ENCODE assay signal across 13 cellular contexts in the genomic region with DNA sequence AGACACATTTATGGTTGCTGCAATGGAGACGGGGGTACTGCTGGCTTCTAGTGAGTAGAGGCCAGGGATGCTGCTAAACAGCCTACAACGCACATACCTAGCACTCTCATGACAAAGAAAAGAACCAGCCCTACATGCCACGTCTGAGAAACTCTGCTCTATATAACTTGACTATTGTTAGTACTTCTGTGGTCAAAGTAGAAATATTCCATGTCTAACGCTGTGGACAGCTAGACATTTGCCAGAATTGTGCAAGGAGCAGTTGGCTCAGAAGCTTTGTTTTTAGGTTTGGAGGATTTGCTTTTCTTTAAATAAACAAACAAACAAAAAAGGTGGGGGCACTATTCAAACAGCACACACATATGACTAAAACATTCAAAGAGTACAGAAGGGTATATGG. TPM values are rescaled to one million over a fixed set of nuclear protein-coding genes. Genes with fewer than 3 reads are reported as not detected.
DNase-seq lines count a peak whose midpoint lies in the region; ATAC-seq and TF ChIP-seq lines count a peak whose summit lies in the region.
"Had no signal": no experiment of that assay in that cellular context is flagged by ENCODE, and none has a peak within 500 bp of the region (broad histone marks: within the 10 kb centered on the region; RNA-seq: fewer than 3 reads in every experiment).

No MANE protein-coding gene starts in this region.

- 0 out of 2 replicates have a peak overlapping the region, but pooled peaks have one; percentile 16 for H3K9ac ChIP-seq in GM23248
- H3K9ac ChIP-seq in fibroblast of lung (ENCODE audit: insufficient read depth, low read length), result no peak overlapping the region

- no peak for TF ChIP-seq CTCF in RWPE2 (IDR thresholded peaks at IDR 0.05; ENCODE audit: poor library complexity, severe bottlenecking)
- no peak for TF ChIP-seq CTCF in fibroblast of lung (conservative IDR thresholded peaks at IDR 0.05 in 1 of 2, IDR thresholded peaks at IDR 0.05 in 1 of 2; ENCODE audit: low read depth in 1 of 2, low read length in 2 of 2)
- TF ChIP-seq CTCF in psoas muscle (IDR thresholded peaks at IDR 0.05), result no peak

- H4K20me1 ChIP-seq in GM23248 (ENCODE audit: insufficient read depth), result peaks cover 14% of the 10 kb centered on the region; the same call in 1 of the 2 replicates
- H4K20me1 ChIP-seq in fibroblast of lung (ENCODE audit: control insufficient read depth, extremely low read depth, insufficient read depth, low read length), result peaks cover 1% of the 10 kb centered on the region

- intact Hi-C loops in psoas muscle (cut with DNase I), result no loop called here

- H3K27me3 ChIP-seq in GM23248 (replicated peaks; ENCODE audit: insufficient read depth), result no peaks in the 10 kb centered on the region
- no peaks in the 10 kb centered on the region for H3K27me3 ChIP-seq in RWPE2 (ENCODE audit: insufficient read depth, poor library complexity, severe bottlenecking)
- no peaks in the 10 kb centered on the region for H3K27me3 ChIP-seq in fibroblast of lung (ENCODE audit: control insufficient read depth, insufficient read depth, low read length)
- no peaks in the 10 kb centered on the region for H3K27me3 ChIP-seq in psoas muscle (ENCODE audit: insufficient read depth in 3 of 3, low read length in 2 of 3)
- H3K27me3 ChIP-seq: ascending aorta, BE2C, neutrophil, testis had no signal

- H3K36me3 ChIP-seq in GM23248 (ENCODE audit: low read depth) (peaks cover 38% of the 10 kb centered on the region), RWPE2 (ENCODE audit: low read depth) (peaks cover 86% of the 10 kb centered on the region), fibroblast of lung (ENCODE audit: control insufficient read depth, insufficient read depth, low read length) (peaks cover 9% of the 10 kb centered on the region), psoas muscle (ENCODE audit: insufficient read depth in 1 of 2, low read depth in 1 of 2) (peaks cover 3 to 50% of the 10 kb centered on the region in 2 donors)

- H3K9me2 ChIP-seq in GM23248 (ENCODE audit: insufficient read depth), result no peaks in the 10 kb centered on the region

- WGBS in GM23248 (ENCODE audit: low coverage in 1 of 2, low lambda C conversion rate in 2 of 2, missing lambda C conversion rate in 2 of 2), 2 experiments, result 56 to 57% methylated on average over 4 of the region's 4 CpGs
- WGBS in psoas muscle, 3 donors, result 69 to 81% (median 69%) methylated on average over 4 of the region's 4 CpGs

- H2AFZ ChIP-seq in GM23248 (no peak overlapping the region), fibroblast of lung (ENCODE audit: low read length) (no peak overlapping the region)

- in situ Hi-C loops in GM23248 (cut with MboI), result no loop called here

- DNase-seq in GM23248 (peak; percentile 48), RWPE2 (ENCODE audit: low spot score) (peak; percentile 41), fibroblast of lung (ENCODE audit: low read depth in 2 of 2) (peak; percentile 20 to 32), psoas muscle (no peak), midbrain (lab: John Stamatoyannopoulos, UW) (no peak)
- no peak for DNase-seq in activated CD8-positive, alpha-beta memory T cell treated with anti-CD3 and anti-CD28 coated beads for 24 hours
- DNase-seq: activated effector memory CD4-positive, alpha-beta T cell treated with Interleukin-2 at 50 U/mL for 16 hours; BE2C; stimulated activated CD4-positive, alpha-beta T cell treated with anti-CD3 and anti-CD28 coated beads, Interleukin-4, amount 100 ng/mL, for 1 hour; testis had no signal

- H3K4me1 ChIP-seq in GM23248 (ENCODE audit: insufficient read depth), result peaks cover 17% of the 10 kb centered on the region
- H3K4me1 ChIP-seq in RWPE2 (ENCODE audit: insufficient read depth, poor library complexity, severe bottlenecking), result peaks cover 18% of the 10 kb centered on the region
- H3K4me1 ChIP-seq in fibroblast of lung (ENCODE audit: control insufficient read depth, extremely low read depth, insufficient read depth, low read length), result no peaks in the 10 kb centered on the region
- peaks cover 29% of the 10 kb centered on the region for H3K4me1 ChIP-seq in psoas muscle
- H3K4me1 ChIP-seq: BE2C, testis had no signal

- no peaks in the 10 kb centered on the region for H3K9me3 ChIP-seq in GM23248 (ENCODE audit: low read depth)
- H3K9me3 ChIP-seq in RWPE2 (ENCODE audit: severe bottlenecking), result no peaks in the 10 kb centered on the region
- H3K9me3 ChIP-seq in fibroblast of lung (ENCODE audit: control insufficient read depth, insufficient read depth, low read depth, low read length), result no peaks in the 10 kb centered on the region
- H3K9me3 ChIP-seq in psoas muscle, result no peaks in the 10 kb centered on the region
- H3K9me3 ChIP-seq: ascending aorta, BE2C, neutrophil, testis had no signal

- H3K4me3 ChIP-seq in GM23248 (no peak overlapping the region), RWPE2 (ENCODE audit: severe bottlenecking) (no peak overlapping the region), fibroblast of lung (replicated peaks in 1 of 4; ENCODE audit: control extremely low read depth in 1 of 4, insufficient read depth in 1 of 4, low read depth in 3 of 4, low read length in 4 of 4) (no peak overlapping the region), psoas muscle (no peak overlapping the region)
- H3K4me3 ChIP-seq: ascending aorta, testis had no signal

- peaks cover 35% of the 10 kb centered on the region for H3F3A ChIP-seq in GM23248 (ENCODE audit: insufficient read depth)

- H3K27ac ChIP-seq in GM23248 (peak overlapping the region; percentile 39; the same call in 1 of the 2 replicates), RWPE2 (ENCODE audit: poor library complexity, severe bottlenecking) (peak overlapping the region; percentile 73), fibroblast of lung (ENCODE audit: insufficient read depth, low read length) (no peak overlapping the region), psoas muscle (peak overlapping the region; percentile 26)
- H3K27ac ChIP-seq: ascending aorta, neutrophil, testis had no signal

- H3K4me2 ChIP-seq in GM23248 (ENCODE audit: unreplicated experiment) (no peak overlapping the region), fibroblast of lung (ENCODE audit: extremely low read depth, insufficient read depth, low read length) (no peak overlapping the region)

- peak; percentile 6; the same call in 1 of the 3 replicates for ATAC-seq in RWPE2 (ENCODE audit: low read depth)
- peak in 2 of 4 donors; percentile 12 to 28 for ATAC-seq in psoas muscle
- ATAC-seq in HG02571 (IDR thresholded peaks at IDR 0.05; ENCODE audit: unreplicated experiment), result no peak

- H3K79me2 ChIP-seq in GM23248 (ENCODE audit: insufficient read depth) (peaks cover 98% of the 10 kb centered on the region), fibroblast of lung (ENCODE audit: control insufficient read depth, insufficient read depth, low read length) (peaks cover 67% of the 10 kb centered on the region)

RNA-seq across cellular contexts. Expression of a gene that starts 20.5 kb away (rescaled TPM):
- 41.7 and 49.1 TPM in 2 replicates for total RNA-seq in GM23248 (2014; rRNA removed; shearing (Covaris generic))
- polyA plus RNA-seq in GM23248 (2016; fragmentation: Nextera tagmentation; extraction: Ambion mirVana) (186 and 197 TPM in 2 replicates), fibroblast of lung (193 and 217 TPM in 2 replicates), psoas muscle (100 to 1,000 TPM in 2 of 3 donors, 10 to 100 TPM in 1; 57.1 to 165 (median 103) TPM)
- total RNA-seq in fibroblast of lung (31.7 and 33.4 TPM in 2 replicates), psoas muscle (10 to 100 TPM; 45.2 to 78.1 (median 57.5) TPM)
- polyA plus RNA-seq in fibroblast of lung (2012), result 148 and 150 TPM in 2 replicates
- polyA minus RNA-seq in fibroblast of lung (ENCODE audit: low replicate concordance), result 51.1 and 51.5 TPM in 2 replicates

Comparison
In these comparisons a context has a peak if more than half of its experiments do, and no peak if none do; other contexts are left out.
1. DNase-seq: peak in GM23248 (single experiment), RWPE2 (single experiment) and fibroblast of lung (2 of 2); none in psoas muscle (0 of 2), midbrain (single experiment) and activated CD8-positive, alpha-beta memory T cell treated with anti-CD3 and anti-CD28 coated beads for 24 hours (single experiment).